17 cellular contexts compared by ENCODE assay signal in the genomic region with DNA sequence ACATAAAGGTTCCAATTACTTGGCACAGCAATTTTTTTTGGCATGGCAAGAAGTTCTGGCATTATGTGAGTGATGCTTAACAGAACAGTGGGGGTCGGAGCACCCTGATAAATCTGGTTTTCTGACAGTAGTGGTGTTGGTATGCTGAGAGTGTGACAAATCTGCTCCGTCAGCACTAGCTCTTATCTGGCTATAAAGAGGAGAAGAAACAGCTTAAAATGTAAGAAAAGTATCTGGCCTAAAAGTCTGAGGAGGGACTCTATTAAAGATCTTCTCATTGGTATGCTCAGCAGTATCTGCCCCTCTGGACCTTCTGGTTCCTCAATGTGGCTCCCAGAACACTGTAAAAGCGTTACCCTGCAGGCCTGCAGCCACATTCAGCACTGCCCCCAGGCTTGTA.
A peak's percentile ranks its signal among the peaks of the same experiment; 100 is the strongest.
DNase-seq lines count a peak whose midpoint lies in the region; ATAC-seq, FAIRE-seq and TF ChIP-seq lines count a peak whose summit lies in the region.
"Had no signal": no experiment of that assay in that cellular context is flagged by ENCODE, and none has a peak within 500 bp of the region (broad histone marks: within the 10 kb centered on the region; RNA-seq: fewer than 3 reads in every experiment).

No MANE protein-coding gene starts in this region.

- TF ChIP-seq CTCF in IMR-90 (conservative IDR thresholded peaks at IDR 0.05; ENCODE audit: low read depth, low read length) (no peak), mammary epithelial cell (conservative IDR thresholded peaks at IDR 0.05 in 1 of 2, IDR thresholded peaks at IDR 0.05 in 1 of 2; ENCODE audit: extremely low read depth in 1 of 2, insufficient read depth in 1 of 2, low read depth in 1 of 2, low read length in 2 of 2) (no peak), keratinocyte (optimal IDR thresholded peaks at IDR 0.05 in 1 of 3, IDR thresholded peaks at IDR 0.05 in 1 of 3, conservative IDR thresholded peaks at IDR 0.05 in 1 of 3; ENCODE audit: extremely low read depth in 1 of 3, insufficient read depth in 2 of 3, low read length in 3 of 3) (no peak), smooth muscle cell (IDR thresholded peaks at IDR 0.05; ENCODE audit: borderline replicate concordance, insufficient read depth, poor library complexity, severe bottlenecking) (no peak), gastrocnemius medialis (IDR thresholded peaks at IDR 0.05 in 4 of 5, conservative IDR thresholded peaks at IDR 0.05 in 1 of 5) (no peak)

- no peaks in the 10 kb centered on the region for H3K79me1 ChIP-seq in IMR-90 (ENCODE audit: low read depth in 1 of 2, low read length in 2 of 2)

- H3K14ac ChIP-seq in IMR-90 (replicated peaks; ENCODE audit: low read depth, low read length) = no peak overlapping the region

- no peak overlapping the region for H2BK120ac ChIP-seq in IMR-90 (ENCODE audit: low read depth, low read length)

- BruUV-seq in IMR-90 (replicated peaks; lab: Mats Ljungman, UMichigan) (no TSS peak), mammary epithelial cell (replicated peaks; lab: Mats Ljungman, UMichigan) (no TSS peak)

- H3K4me2 ChIP-seq in IMR-90 (ENCODE audit: low read depth, low read length) (no peak overlapping the region), mammary epithelial cell (ENCODE audit: insufficient read depth, low read depth, low read length) (peak overlapping the region; percentile 86), keratinocyte (ENCODE audit: control insufficient read depth, extremely low read depth, insufficient read depth, low read depth, low read length) (peak overlapping the region; percentile 86), smooth muscle cell (peak overlapping the region; percentile 32)

- H3K4me1 ChIP-seq in IMR-90 (ENCODE audit: control insufficient read depth, insufficient read depth, low read length) (no peaks in the 10 kb centered on the region), mammary epithelial cell (ENCODE audit: insufficient read depth, low read length) (peaks cover 47% of the 10 kb centered on the region), keratinocyte (ENCODE audit: control insufficient read depth, extremely low read depth, insufficient read depth, low read length) (peaks cover 34% of the 10 kb centered on the region), smooth muscle cell (ENCODE audit: low read depth) (peaks cover 49% of the 10 kb centered on the region), gastrocnemius medialis (peaks cover 13 to 16% of the 10 kb centered on the region in 2 donors)
- H3K4me1 ChIP-seq: SJCRH30 had no signal

- H4K91ac ChIP-seq in IMR-90 (ENCODE audit: insufficient read depth, low read depth, low read length) = no peak overlapping the region

- no peak overlapping the region for H3K23ac ChIP-seq in IMR-90 (ENCODE audit: low read depth, low read length)

- DNase-seq in IMR-90 (no peak), mammary epithelial cell (no peak), keratinocyte (ENCODE audit: low read depth, low spot score) (no peak), smooth muscle cell (lab: John Stamatoyannopoulos, UW; ENCODE audit: unreplicated experiment) (no peak), NAMALWA (ENCODE audit: low spot score) (no peak), iPS-NIHi7 (ENCODE audit: extremely low spot score) (no peak), gastrocnemius medialis (no peak)
- DNase-seq: CD4-positive, CD25-positive, alpha-beta regulatory T cell; EL; Kasumi-1; NCI-H1105 treated with DMSO at 0.1 percent for 48 hours; NCI-H187; NCI-H2171 treated with DMSO at 0.1 percent for 48 hours; NCI-H446 treated with DMSO at 0.1 percent for 48 hours; RPMI8226; SJCRH30 had no signal

- H2BK5ac ChIP-seq in IMR-90 (ENCODE audit: low read depth, low read length, poor library complexity, severe bottlenecking) = no peak overlapping the region

- H3K4me3 ChIP-seq in IMR-90 (ENCODE audit: insufficient read depth, low read depth, low read length) = no peak overlapping the region
- H3K4me3 ChIP-seq in mammary epithelial cell (replicated peaks in 1 of 3; ENCODE audit: insufficient read depth in 1 of 3, low read depth in 2 of 3, low read length in 3 of 3) = no peak overlapping the region
- H3K4me3 ChIP-seq in keratinocyte (ENCODE audit: control insufficient read depth in 2 of 3, extremely low read depth in 1 of 3, insufficient read depth in 2 of 3, low read depth in 1 of 3, low read length in 3 of 3) = peak overlapping the region in 2 of 3 experiments; percentile 36 to 50
- no peak overlapping the region for H3K4me3 ChIP-seq in smooth muscle cell
- no peak overlapping the region for H3K4me3 ChIP-seq in gastrocnemius medialis
- H3K4me3 ChIP-seq: SJCRH30 had no signal

- peaks cover 21% of the 10 kb centered on the region for H3F3A ChIP-seq in smooth muscle cell (ENCODE audit: low read depth)

- no peak overlapping the region for H3K4ac ChIP-seq in IMR-90 (ENCODE audit: low read depth, low read length)

- H3K27ac ChIP-seq in IMR-90 (ENCODE audit: insufficient read depth, low read length) (no peak overlapping the region), mammary epithelial cell (ENCODE audit: insufficient read depth, low read depth, low read length) (peak overlapping the region; percentile 82), keratinocyte (ENCODE audit: control insufficient read depth, insufficient read depth, low read length) (no peak overlapping the region), smooth muscle cell (ENCODE audit: low read depth) (peak overlapping the region; percentile 76), gastrocnemius medialis (no peak overlapping the region)
- H3K27ac ChIP-seq: SJCRH30 had no signal

- no peak overlapping the region for H2AK9ac ChIP-seq in IMR-90 (replicated peaks; ENCODE audit: low read depth, low read length, poor library complexity)

- POLR2A ChIA-PET in IMR-90 (lab: Charles Lee; ENCODE audit: unreplicated experiment) = no interaction called here

- H3K79me2 ChIP-seq in mammary epithelial cell (ENCODE audit: insufficient read depth, low read length) = peaks cover 24% of the 10 kb centered on the region
- no peaks in the 10 kb centered on the region for H3K79me2 ChIP-seq in keratinocyte (ENCODE audit: control insufficient read depth, insufficient read depth, low read length)
- H3K79me2 ChIP-seq in smooth muscle cell (ENCODE audit: low read depth) = no peaks in the 10 kb centered on the region

- no peak for TF ChIP-seq POLR2A in IMR-90 (IDR thresholded peaks at IDR 0.05; ENCODE audit: low read depth, low read length)
- no peak for TF ChIP-seq POLR2A in gastrocnemius medialis (IDR thresholded peaks at IDR 0.05)

- no peak for FAIRE-seq in keratinocyte (lab: Jason Lieb, UNC)
- FAIRE-seq: H54 had no signal

- H2AFZ ChIP-seq in IMR-90 (replicated peaks; ENCODE audit: low read length, poor library complexity) = no peak overlapping the region
- H2AFZ ChIP-seq in mammary epithelial cell (ENCODE audit: low read depth, low read length) = peak overlapping the region; percentile 92
- H2AFZ ChIP-seq in keratinocyte (ENCODE audit: control insufficient read depth, low read length) = no peak overlapping the region
- no peak overlapping the region for H2AFZ ChIP-seq in smooth muscle cell (ENCODE audit: low read depth)

- in situ Hi-C loops in IMR-90 (cut with MboI; ENCODE audit: low sequenced_read_pairs) = no loop called here
- in situ Hi-C loops in mammary epithelial cell (cut with MboI; ENCODE audit: low sequenced_read_pairs in 2 of 2) = no loop called here
- in situ Hi-C loops in gastrocnemius medialis (cut with MboI; ENCODE audit: low sequenced_read_pairs in 4 of 4) = no loop called here

- no peak overlapping the region for H2BK15ac ChIP-seq in IMR-90 (ENCODE audit: low read depth, low read length)

- ATAC-seq in IMR-90 (ENCODE audit: low read depth) = no peak
- no peak for ATAC-seq in gastrocnemius medialis

- no peak overlapping the region for H3K56ac ChIP-seq in IMR-90 (ENCODE audit: extremely low read depth, insufficient read depth, low read length)

- no peaks in the 10 kb centered on the region for H4K20me1 ChIP-seq in IMR-90 (ENCODE audit: insufficient read depth, low read length)
- no peaks in the 10 kb centered on the region for H4K20me1 ChIP-seq in mammary epithelial cell (ENCODE audit: insufficient read depth, low read length)
- no peaks in the 10 kb centered on the region for H4K20me1 ChIP-seq in keratinocyte (ENCODE audit: control insufficient read depth, extremely low read depth, insufficient read depth, low read length)
- H4K20me1 ChIP-seq in smooth muscle cell (ENCODE audit: low read depth) = no peaks in the 10 kb centered on the region

- H4K5ac ChIP-seq in IMR-90 (ENCODE audit: low read depth, low read length) = no peak overlapping the region

- no peak overlapping the region for H3K9ac ChIP-seq in IMR-90 (ENCODE audit: low read depth, low read length)
- no peak overlapping the region for H3K9ac ChIP-seq in mammary epithelial cell (ENCODE audit: insufficient read depth, low read length)
- no peak overlapping the region for H3K9ac ChIP-seq in keratinocyte (ENCODE audit: control insufficient read depth, extremely low read depth, insufficient read depth, low read length)
- H3K9ac ChIP-seq in smooth muscle cell (ENCODE audit: low read depth) = no peak overlapping the region

- 0% methylated on average over 1 of the region's 3 CpGs; no CpG with 5 or more reads in 1 of the 2 experiments for WGBS in IMR-90 (ENCODE audit: extremely low coverage in 2 of 2, insufficient read length in 1 of 2), 2 experiments
- 64% methylated on average over 3 of the region's 3 CpGs for WGBS in mammary epithelial cell (ENCODE audit: low coverage, missing lambda C conversion rate)
- 10% methylated on average over 3 of the region's 3 CpGs for WGBS in smooth muscle cell (ENCODE audit: low lambda C conversion rate)

- no peak overlapping the region for H2BK20ac ChIP-seq in IMR-90 (ENCODE audit: low read depth, low read length)

- CTCF ChIA-PET in IMR-90 (lab: Yijun Ruan, JAX) (no interaction called here), mammary epithelial cell (lab: Charles Lee; ENCODE audit: low non-redundant PET) (interaction anchor here (0.6 to 0.7 kb wide), 2 partner anchors 49 to 186 kb away, joined by 3 to 5 read pairs; no protein-coding TSS in a partner anchor)

- intact Hi-C loops in IMR-90 (cut with micrococcal nuclease) = no loop called here
- intact Hi-C loops in mammary epithelial cell (cut with micrococcal nuclease) = no loop called here
- intact Hi-C loops in gastrocnemius medialis (cut with DNase I; ENCODE audit: low total_unique reads) = no loop called here

- no peak overlapping the region for H3K18ac ChIP-seq in IMR-90 (ENCODE audit: low read depth, low read length)

- no peaks in the 10 kb centered on the region for H3K36me3 ChIP-seq in IMR-90 (ENCODE audit: control insufficient read depth, insufficient read depth, low read length)
- no peaks in the 10 kb centered on the region for H3K36me3 ChIP-seq in mammary epithelial cell (ENCODE audit: insufficient read depth, low read length)
- H3K36me3 ChIP-seq in keratinocyte (ENCODE audit: control insufficient read depth in 2 of 2, extremely low read depth in 1 of 2, insufficient read depth in 2 of 2, low read length in 2 of 2) = no peaks in the 10 kb centered on the region
- H3K36me3 ChIP-seq in smooth muscle cell (ENCODE audit: low read depth) = no peaks in the 10 kb centered on the region
- no peaks in the 10 kb centered on the region for H3K36me3 ChIP-seq in gastrocnemius medialis
- H3K36me3 ChIP-seq: SJCRH30 had no signal

- dilution Hi-C loops in IMR-90 (cut with HindIII; ENCODE audit: low sequenced_read_pairs, unreplicated experiment) = no loop called here
- dilution Hi-C loops in mammary epithelial cell (cut with HindIII; ENCODE audit: low sequenced_read_pairs) = no loop called here
- dilution Hi-C loops in keratinocyte (cut with MboI; ENCODE audit: extremely low pct_ligation_motif_present, low sequenced_read_pairs) = no loop called here

- no peaks in the 10 kb centered on the region for H3K9me3 ChIP-seq in IMR-90 (ENCODE audit: control insufficient read depth, insufficient read depth, low read length)
- H3K9me3 ChIP-seq in mammary epithelial cell (replicated peaks; ENCODE audit: insufficient read depth, low read length) = no peaks in the 10 kb centered on the region
- H3K9me3 ChIP-seq in keratinocyte (ENCODE audit: control insufficient read depth, low read depth, low read length) = no peaks in the 10 kb centered on the region
- H3K9me3 ChIP-seq in smooth muscle cell (replicated peaks; ENCODE audit: low read depth) = no peaks in the 10 kb centered on the region
- H3K9me3 ChIP-seq in gastrocnemius medialis = no peaks in the 10 kb centered on the region
- H3K9me3 ChIP-seq: SJCRH30 had no signal

- H3K9me1 ChIP-seq in IMR-90 (ENCODE audit: insufficient read depth, low read length) (no peaks in the 10 kb centered on the region), keratinocyte (ENCODE audit: control insufficient read depth, extremely low read depth, insufficient read depth, low read length) (no peaks in the 10 kb centered on the region)

- no peak overlapping the region for H2AK5ac ChIP-seq in IMR-90 (ENCODE audit: low read depth, low read length)

- no peak for TF ChIP-seq RAD21 in IMR-90 (IDR thresholded peaks at IDR 0.05; ENCODE audit: low read length)

- H4K8ac ChIP-seq in IMR-90 (ENCODE audit: low read depth in 2 of 2, low read length in 2 of 2) = no peak overlapping the region

- H3K27me3 ChIP-seq in IMR-90 (ENCODE audit: control insufficient read depth, insufficient read depth, low read length) (peaks cover 17% of the 10 kb centered on the region), mammary epithelial cell (ENCODE audit: insufficient read depth, low read length) (no peaks in the 10 kb centered on the region), keratinocyte (ENCODE audit: control insufficient read depth, extremely low read depth, insufficient read depth, low read length) (no peaks in the 10 kb centered on the region), smooth muscle cell (ENCODE audit: low read depth) (no peaks in the 10 kb centered on the region), gastrocnemius medialis (no peaks in the 10 kb centered on the region)

Comparison
In these comparisons a context has a peak if more than half of its experiments do, and no peak if none do; other contexts are left out.
1. H3K27ac ChIP-seq: peak in mammary epithelial cell (single experiment) and smooth muscle cell (single experiment); none in IMR-90 (single experiment), keratinocyte (single experiment) and gastrocnemius medialis (0 of 4).
2. H3K4me3 ChIP-seq: peak in keratinocyte (2 of 3); none in IMR-90 (single experiment), mammary epithelial cell (0 of 3), smooth muscle cell (single experiment) and gastrocnemius medialis (0 of 4).